In genomic region chr5:15573594-15573993, GRCh38 we compare ENCODE assay signal across 15 cellular contexts.
DNase-seq lines count a peak whose midpoint lies in the region; FAIRE-seq and TF ChIP-seq lines count a peak whose summit lies in the region.
"Had no signal": no experiment of that assay in that cellular context is flagged by ENCODE, and none has a peak within 500 bp of the region (broad histone marks: within the 10 kb centered on the region; RNA-seq: fewer than 3 reads in every experiment).

No MANE protein-coding gene starts in this region.

- H3K9me3 ChIP-seq in SJSA1 (replicated peaks) = no peaks in the 10 kb centered on the region

- FAIRE-seq in H54 (lab: Jason Lieb, UNC) = peak; percentile 23
- FAIRE-seq: GM12878, K562 had no signal

- H3K4me3 ChIP-seq in SJSA1 = no peak overlapping the region
- H3K4me3 ChIP-seq in fibroblast of the aortic adventitia (ENCODE audit: low read depth, low read length) = no peak overlapping the region
- H3K4me3 ChIP-seq: GM12878, GM23338, K562 had no signal

- H3K36me3 ChIP-seq in SJSA1 = peaks cover 4% of the 10 kb centered on the region; the same call in 1 of the 2 replicates

- no peak for TF ChIP-seq POLR2A in H54 (IDR thresholded peaks at IDR 0.05; ENCODE audit: low read depth, low read length)

- no peak for TF ChIP-seq CTCF in fibroblast of the aortic adventitia (IDR thresholded peaks at IDR 0.05; ENCODE audit: insufficient read depth, low read length)

- peaks cover 30% of the 10 kb centered on the region for H3K4me1 ChIP-seq in SJSA1 (replicated peaks)

- H3K27me3 ChIP-seq in SJSA1 (replicated peaks) = no peaks in the 10 kb centered on the region

- peak overlapping the region; percentile 17; the same call in 1 of the 2 replicates for H3K27ac ChIP-seq in SJSA1
- H3K27ac ChIP-seq: C4-2B had no signal

- no peak for DNase-seq in H54 (ENCODE audit: insufficient read length, low spot score)
- peak in 1 of 2 experiments; percentile 40 for DNase-seq in SJSA1 (ENCODE audit: low read depth in 1 of 2, low spot score in 2 of 2)
- DNase-seq in fibroblast of the aortic adventitia (ENCODE audit: low read depth) = peak; percentile 9
- peak; percentile 67 for DNase-seq in pons (ENCODE audit: low spot score)
- no peak for DNase-seq in superior temporal gyrus (ENCODE audit: extremely low spot score)
- DNase-seq in stimulated activated CD8-positive, alpha-beta memory T cell treated with anti-CD3 and anti-CD28 coated beads, Interleukin-4, amount 100 ng/mL, for 48 hours = no peak
- no peak for DNase-seq in activated CD4-positive, alpha-beta T cell treated with anti-CD3 and anti-CD28 coated beads, Interleukin-2, amount 50 U/mL, for 1 hour
- DNase-seq: ACHN, AML-193, NCI-H1105, NCI-H2081 had no signal

Comparison
In these comparisons a context has a peak if more than half of its experiments do, and no peak if none do; other contexts are left out.
1. DNase-seq: peak in fibroblast of the aortic adventitia (single experiment) and pons (single experiment); none in H54 (single experiment), superior temporal gyrus (single experiment), stimulated activated CD8-positive, alpha-beta memory T cell treated with anti-CD3 and anti-CD28 coated beads, Interleukin-4, amount 100 ng/mL, for 48 hours (single experiment) and activated CD4-positive, alpha-beta T cell treated with anti-CD3 and anti-CD28 coated beads, Interleukin-2, amount 50 U/mL, for 1 hour (single experiment).